Comparison of ENCODE assay signal across 1 cellular context in the genomic region with DNA sequence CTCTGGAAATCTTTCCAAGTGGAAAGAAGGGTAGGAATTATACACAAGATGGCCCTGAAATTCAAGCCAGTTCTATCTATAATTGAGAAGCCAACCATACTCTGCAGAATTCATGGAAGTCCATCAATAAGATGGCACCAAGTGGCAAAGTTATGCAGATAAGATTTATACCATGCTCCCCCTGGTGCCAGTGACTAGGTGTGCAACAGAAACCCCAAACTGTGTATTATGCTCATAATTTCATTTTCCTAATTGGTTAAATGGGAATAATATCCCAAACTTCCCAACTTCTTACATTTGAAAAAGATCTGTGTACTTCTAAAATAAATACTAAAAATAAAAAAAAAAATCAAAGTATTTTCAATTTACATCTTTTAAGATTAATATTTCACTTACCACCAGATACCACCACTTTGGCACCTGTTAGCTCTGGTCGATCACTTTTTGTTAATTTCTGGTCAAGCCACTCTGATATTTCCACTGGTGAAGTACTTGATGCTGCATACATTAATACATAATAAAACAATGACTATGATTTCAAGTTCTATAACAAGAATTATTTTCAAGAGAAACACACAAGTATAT.
TF ChIP-seq lines count a peak whose summit lies in the region.

No MANE protein-coding gene starts in this region.

TF ChIP-seq in K562, 482 proteins besides CTCF, POLR2A, EP300 and RAD21:
- no peak for TF ChIP-seq RFX7 (CRISPR knock-in tag; IDR thresholded peaks at IDR 0.05)
- no peak for TF ChIP-seq ZNF217 (CRISPR knock-in tag; IDR thresholded peaks at IDR 0.05)
- no peak for TF ChIP-seq ERF (CRISPR knock-in tag; IDR thresholded peaks at IDR 0.05)
- TF ChIP-seq ZNF41 (CRISPR knock-in tag; conservative IDR thresholded peaks at IDR 0.05) = no peak
- TF ChIP-seq PCBP2 (IDR thresholded peaks at IDR 0.05; ENCODE audit: low read depth, low read length, poor library complexity, severe bottlenecking) = no peak
- TF ChIP-seq SMARCA5 (IDR thresholded peaks at IDR 0.05) = no peak
- TF ChIP-seq ARNT (IDR thresholded peaks at IDR 0.05) = no peak
- no peak for TF ChIP-seq ZNF586 (CRISPR knock-in tag; conservative IDR thresholded peaks at IDR 0.05)
- TF ChIP-seq NBN (IDR thresholded peaks at IDR 0.05; ENCODE audit: low read depth) = no peak
- no peak for TF ChIP-seq BRD4 (IDR thresholded peaks at IDR 0.05)
- no peak for TF ChIP-seq ZNF75A (CRISPR knock-in tag; IDR thresholded peaks at IDR 0.05)
- no peak for TF ChIP-seq TSHZ1 (CRISPR knock-in tag; IDR thresholded peaks at IDR 0.05)
- TF ChIP-seq ZNF407 (IDR thresholded peaks at IDR 0.05; ENCODE audit: low read depth) = no peak
- TF ChIP-seq NKRF (IDR thresholded peaks at IDR 0.05; ENCODE audit: borderline replicate concordance) = no peak
